Comparison of ENCODE assay signal across 1 cellular context in genomic region chr16:85420501-85421337, GRCh38.
TF ChIP-seq lines count a peak whose summit lies in the region.

No MANE protein-coding gene starts in this region.

TF ChIP-seq in HepG2, 621 proteins besides CTCF, POLR2A, EP300 and RAD21 (continued from another document and continues in another):
- peak; percentile 54; the same call in 1 of the 2 replicates for TF ChIP-seq ZBTB25 (CRISPR knock-in tag; IDR thresholded peaks at IDR 0.05)
- no peak for TF ChIP-seq MTA1 (CRISPR knock-in tag; IDR thresholded peaks at IDR 0.05; ENCODE audit: borderline replicate concordance)
- TF ChIP-seq, protein P1, sequence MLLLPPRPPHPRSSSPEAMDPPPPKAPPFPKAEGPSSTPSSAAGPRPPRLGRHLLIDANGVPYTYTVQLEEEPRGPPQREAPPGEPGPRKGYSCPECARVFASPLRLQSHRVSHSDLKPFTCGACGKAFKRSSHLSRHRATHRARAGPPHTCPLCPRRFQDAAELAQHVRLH (CRISPR knock-in tag; IDR thresholded peaks at IDR 0.05; ENCODE audit: borderline replicate concordance, low read depth): peak; percentile 94
- TF ChIP-seq, protein P2, sequence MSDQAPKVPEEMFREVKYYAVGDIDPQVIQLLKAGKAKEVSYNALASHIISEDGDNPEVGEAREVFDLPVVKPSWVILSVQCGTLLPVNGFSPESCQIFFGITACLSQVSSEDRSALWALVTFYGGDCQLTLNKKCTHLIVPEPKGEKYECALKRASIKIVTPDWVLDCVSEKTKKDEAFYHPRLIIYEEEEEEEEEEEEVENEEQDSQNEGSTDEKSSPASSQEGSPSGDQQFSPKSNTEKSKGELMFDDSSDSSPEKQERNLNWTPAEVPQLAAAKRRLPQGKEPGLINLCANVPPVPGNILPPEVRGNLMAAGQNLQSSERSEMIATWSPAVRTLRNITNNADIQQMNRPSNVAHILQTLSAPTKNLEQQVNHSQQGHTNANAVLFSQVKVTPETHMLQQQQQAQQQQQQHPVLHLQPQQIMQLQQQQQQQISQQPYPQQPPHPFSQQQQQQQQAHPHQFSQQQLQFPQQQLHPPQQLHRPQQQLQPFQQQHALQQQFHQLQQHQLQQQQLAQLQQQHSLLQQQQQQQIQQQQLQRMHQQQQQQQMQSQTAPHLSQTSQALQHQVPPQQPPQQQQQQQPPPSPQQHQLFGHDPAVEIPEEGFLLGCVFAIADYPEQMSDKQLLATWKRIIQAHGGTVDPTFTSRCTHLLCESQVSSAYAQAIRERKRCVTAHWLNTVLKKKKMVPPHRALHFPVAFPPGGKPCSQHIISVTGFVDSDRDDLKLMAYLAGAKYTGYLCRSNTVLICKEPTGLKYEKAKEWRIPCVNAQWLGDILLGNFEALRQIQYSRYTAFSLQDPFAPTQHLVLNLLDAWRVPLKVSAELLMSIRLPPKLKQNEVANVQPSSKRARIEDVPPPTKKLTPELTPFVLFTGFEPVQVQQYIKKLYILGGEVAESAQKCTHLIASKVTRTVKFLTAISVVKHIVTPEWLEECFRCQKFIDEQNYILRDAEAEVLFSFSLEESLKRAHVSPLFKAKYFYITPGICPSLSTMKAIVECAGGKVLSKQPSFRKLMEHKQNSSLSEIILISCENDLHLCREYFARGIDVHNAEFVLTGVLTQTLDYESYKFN (CRISPR knock-in tag; conservative IDR thresholded peaks at IDR 0.05): no peak
- peak; percentile 82 for TF ChIP-seq ZNF788 (CRISPR knock-in tag; IDR thresholded peaks at IDR 0.05; ENCODE audit: borderline replicate concordance)
- TF ChIP-seq STAT6 (CRISPR knock-in tag; IDR thresholded peaks at IDR 0.05; ENCODE audit: borderline replicate concordance): no peak; the same call in 1 of the 2 replicates
- no peak for TF ChIP-seq ZNF276 (CRISPR knock-in tag; IDR thresholded peaks at IDR 0.05; ENCODE audit: low read depth)
- TF ChIP-seq ZNF143 (CRISPR knock-in tag; IDR thresholded peaks at IDR 0.05): 0 out of 2 replicates have a peak, but pooled peaks have one; percentile 10
- peak; percentile 94 for TF ChIP-seq RCOR2 (CRISPR knock-in tag; IDR thresholded peaks at IDR 0.05)
- TF ChIP-seq, protein P3, sequence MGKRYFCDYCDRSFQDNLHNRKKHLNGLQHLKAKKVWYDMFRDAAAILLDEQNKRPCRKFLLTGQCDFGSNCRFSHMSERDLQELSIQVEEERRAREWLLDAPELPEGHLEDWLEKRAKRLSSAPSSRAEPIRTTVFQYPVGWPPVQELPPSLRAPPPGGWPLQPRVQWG (CRISPR knock-in tag; IDR thresholded peaks at IDR 0.05; ENCODE audit: borderline replicate concordance, low read depth): no peak
- no peak; the same call in 1 of the 2 replicates for TF ChIP-seq ZNF614 (CRISPR knock-in tag; IDR thresholded peaks at IDR 0.05; ENCODE audit: borderline replicate concordance)
- TF ChIP-seq ZNF329 (CRISPR knock-in tag; IDR thresholded peaks at IDR 0.05; ENCODE audit: low read depth): peak; percentile 95
- 0 out of 2 replicates have a peak, but pooled peaks have one; percentile 63 for TF ChIP-seq ARID2 (CRISPR knock-in tag; IDR thresholded peaks at IDR 0.05; ENCODE audit: borderline replicate concordance)
- TF ChIP-seq, protein P4, sequence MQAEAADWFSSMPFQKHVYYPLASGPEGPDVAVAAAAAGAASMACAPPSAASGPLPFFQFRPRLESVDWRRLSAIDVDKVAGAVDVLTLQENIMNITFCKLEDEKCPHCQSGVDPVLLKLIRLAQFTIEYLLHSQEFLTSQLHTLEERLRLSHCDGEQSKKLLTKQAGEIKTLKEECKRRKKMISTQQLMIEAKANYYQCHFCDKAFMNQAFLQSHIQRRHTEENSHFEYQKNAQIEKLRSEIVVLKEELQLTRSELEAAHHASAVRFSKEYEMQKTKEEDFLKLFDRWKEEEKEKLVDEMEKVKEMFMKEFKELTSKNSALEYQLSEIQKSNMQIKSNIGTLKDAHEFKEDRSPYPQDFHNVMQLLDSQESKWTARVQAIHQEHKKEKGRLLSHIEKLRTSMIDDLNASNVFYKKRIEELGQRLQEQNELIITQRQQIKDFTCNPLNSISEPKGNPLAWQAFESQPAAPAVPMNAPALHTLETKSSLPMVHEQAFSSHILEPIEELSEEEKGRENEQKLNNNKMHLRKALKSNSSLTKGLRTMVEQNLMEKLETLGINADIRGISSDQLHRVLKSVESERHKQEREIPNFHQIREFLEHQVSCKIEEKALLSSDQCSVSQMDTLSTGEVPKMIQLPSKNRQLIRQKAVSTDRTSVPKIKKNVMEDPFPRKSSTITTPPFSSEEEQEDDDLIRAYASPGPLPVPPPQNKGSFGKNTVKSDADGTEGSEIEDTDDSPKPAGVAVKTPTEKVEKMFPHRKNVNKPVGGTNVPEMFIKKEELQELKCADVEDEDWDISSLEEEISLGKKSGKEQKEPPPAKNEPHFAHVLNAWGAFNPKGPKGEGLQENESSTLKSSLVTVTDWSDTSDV (CRISPR knock-in tag; IDR thresholded peaks at IDR 0.05): no peak
- TF ChIP-seq MIER3 (CRISPR knock-in tag; IDR thresholded peaks at IDR 0.05; ENCODE audit: borderline replicate concordance): peak; percentile 53; the same call in 1 of the 2 replicates
- no peak for TF ChIP-seq NAIF1 (CRISPR knock-in tag; IDR thresholded peaks at IDR 0.05; ENCODE audit: borderline replicate concordance)
- 0 out of 2 replicates have a peak, but pooled peaks have one; percentile 16 for TF ChIP-seq ZBTB4 (CRISPR knock-in tag; IDR thresholded peaks at IDR 0.05; ENCODE audit: borderline replicate concordance)
- no peak for TF ChIP-seq NKX3-1 (CRISPR knock-in tag; IDR thresholded peaks at IDR 0.05)
- TF ChIP-seq PCBP2 (optimal IDR thresholded peaks at IDR 0.05; ENCODE audit: low read depth, low read length, poor library complexity, severe bottlenecking): no peak
- TF ChIP-seq HNRNPUL1 (IDR thresholded peaks at IDR 0.05; ENCODE audit: low read depth, low read length): no peak
- no peak for TF ChIP-seq ZNF724P (CRISPR knock-in tag; IDR thresholded peaks at IDR 0.05; ENCODE audit: borderline replicate concordance)
- TF ChIP-seq SKI (IDR thresholded peaks at IDR 0.05; ENCODE audit: partially characterized antibody): peak; percentile 91
- TF ChIP-seq RBFOX2 (IDR thresholded peaks at IDR 0.05; ENCODE audit: low read depth, low read length): no peak
- TF ChIP-seq DNMT3B (CRISPR knock-in tag; conservative IDR thresholded peaks at IDR 0.05): no peak
- TF ChIP-seq ATF2 (CRISPR knock-in tag; IDR thresholded peaks at IDR 0.05): no peak
- TF ChIP-seq HNF1A (IDR thresholded peaks at IDR 0.05; ENCODE audit: low read depth): 0 out of 2 replicates have a peak, but pooled peaks have one; percentile 26
- no peak for TF ChIP-seq HNF1A (CRISPR knock-in tag; IDR thresholded peaks at IDR 0.05; ENCODE audit: borderline replicate concordance)
- TF ChIP-seq ZNF33A (CRISPR knock-in tag; IDR thresholded peaks at IDR 0.05; ENCODE audit: borderline replicate concordance): no peak
- TF ChIP-seq NR3C1 (CRISPR knock-in tag; IDR thresholded peaks at IDR 0.05): no peak
- peak; percentile 60; the same call in 1 of the 2 replicates for TF ChIP-seq MTERF4 (CRISPR knock-in tag; IDR thresholded peaks at IDR 0.05)
